In genomic region chr11:8693555-8693954, GRCh38 we compare ENCODE assay signal across 18 cellular contexts. TPM values are rescaled to one million over a fixed set of nuclear protein-coding genes. Genes with fewer than 3 reads are reported as not detected.
DNase-seq lines count a peak whose midpoint lies in the region; ATAC-seq and TF ChIP-seq lines count a peak whose summit lies in the region.
"Had no signal": no experiment of that assay in that cellular context is flagged by ENCODE, and none has a peak within 500 bp of the region (broad histone marks: within the 10 kb centered on the region; RNA-seq: fewer than 3 reads in every experiment).

No MANE protein-coding gene starts in this region.

- peaks cover 29% of the 10 kb centered on the region for H3K4me1 Mint-ChIP-seq in activated T-cell treated with anti-CD3 and anti-CD28 coated beads, Interleukin-2, amount 50 U/mL, for 72 hours (ENCODE audit: low read depth)
- peaks cover 15% of the 10 kb centered on the region for H3K4me1 Mint-ChIP-seq in activated T-cell treated with anti-CD3 and anti-CD28 coated beads, Interleukin-2, amount 50 U/mL, for 4 hours (ENCODE audit: low read depth)
- peaks cover 44% of the 10 kb centered on the region for H3K4me1 Mint-ChIP-seq in WTC11

- no peak overlapping the region for H2AFZ ChIP-seq in Karpas-422 (ENCODE audit: low read length)

- H4K20me1 ChIP-seq in Karpas-422 (ENCODE audit: insufficient read depth, low read depth, low read length) = no peaks in the 10 kb centered on the region

- no peak overlapping the region for H3K4me3 Mint-ChIP-seq in activated T-cell treated with anti-CD3 and anti-CD28 coated beads, Interleukin-2, amount 50 U/mL, for 72 hours
- H3K4me3 Mint-ChIP-seq in activated T-cell treated with anti-CD3 and anti-CD28 coated beads, Interleukin-2, amount 50 U/mL, for 4 hours = no peak overlapping the region
- no peak overlapping the region for H3K4me3 Mint-ChIP-seq in WTC11
- H3K4me3 Mint-ChIP-seq: central memory CD8-positive, alpha-beta T cell had no signal

- no peaks in the 10 kb centered on the region for H3K9me2 ChIP-seq in Karpas-422 (replicated peaks; ENCODE audit: insufficient read depth, low read length)

- CTCF ChIA-PET in WTC11 (lab: Charles Lee) = interaction anchor here (0.5 kb wide), 1 partner anchor 222 kb away, joined by 3 read pairs; no protein-coding TSS in a partner anchor

- no peak for ATAC-seq in activated T-cell treated with anti-CD3 and anti-CD28 coated beads, Interleukin-2, amount 50 U/mL, for 72 hours (replicated peaks in 1 of 2)
- ATAC-seq in activated T-cell treated with anti-CD3 and anti-CD28 coated beads, Interleukin-2, amount 50 U/mL, for 4 hours = no peak
- ATAC-seq in WTC11 = no peak
- ATAC-seq: pancreas had no signal

- POLR2A ChIA-PET in WTC11 (lab: Charles Lee) = interaction anchor here (1.0 kb wide), 1 partner anchor 139 kb away, joined by 4 read pairs; no protein-coding TSS in a partner anchor

- no peaks in the 10 kb centered on the region for H3K9me3 Mint-ChIP-seq in activated T-cell treated with anti-CD3 and anti-CD28 coated beads, Interleukin-2, amount 50 U/mL, for 72 hours
- H3K9me3 Mint-ChIP-seq in activated T-cell treated with anti-CD3 and anti-CD28 coated beads, Interleukin-2, amount 50 U/mL, for 4 hours = no peaks in the 10 kb centered on the region
- H3K9me3 Mint-ChIP-seq in WTC11 = peaks cover 8% of the 10 kb centered on the region; the same call in 1 of the 2 replicates
- H3K9me3 Mint-ChIP-seq: CD14-positive monocyte; central memory CD8-positive, alpha-beta T cell had no signal

- H3K4me2 ChIP-seq in Karpas-422 (ENCODE audit: low read depth, low read length, poor library complexity, severe bottlenecking) = no peak overlapping the region

- peak overlapping the region; percentile 27 for H3K27ac Mint-ChIP-seq in activated T-cell treated with anti-CD3 and anti-CD28 coated beads, Interleukin-2, amount 50 U/mL, for 72 hours
- 0 out of 2 replicates have a peak overlapping the region, but pooled peaks have one; percentile 16 for H3K27ac Mint-ChIP-seq in WTC11

- no peak overlapping the region for H3K9ac ChIP-seq in stomach smooth muscle (ENCODE audit: low read length in 2 of 2)
- no peak overlapping the region for H3K9ac ChIP-seq in Karpas-422 (ENCODE audit: low read length)

- H3K4me1 ChIP-seq in stomach smooth muscle (ENCODE audit: control insufficient read depth, insufficient read depth, low read length) (peaks cover 3% of the 10 kb centered on the region), Karpas-422 (ENCODE audit: low read length) (peaks cover 11% of the 10 kb centered on the region)

- H3K9me3 ChIP-seq in stomach smooth muscle (ENCODE audit: control insufficient read depth in 2 of 2, low read length in 2 of 2) (no peaks in the 10 kb centered on the region), Karpas-422 (ENCODE audit: low read length) (no peaks in the 10 kb centered on the region)
- H3K9me3 ChIP-seq: HAP-1, pancreas had no signal

- no peaks in the 10 kb centered on the region for H3K27me3 ChIP-seq in stomach smooth muscle (ENCODE audit: control insufficient read depth in 1 of 2, insufficient read depth in 2 of 2, low read length in 2 of 2)
- H3K27me3 ChIP-seq in Karpas-422 (ENCODE audit: low read length) = no peaks in the 10 kb centered on the region
- H3K27me3 ChIP-seq: pancreas had no signal

- DNase-seq in activated T-cell treated with anti-CD3 and anti-CD28 coated beads, Interleukin-2, amount 50 U/mL, for 72 hours = no peak
- no peak for DNase-seq in activated T-cell treated with anti-CD3 and anti-CD28 coated beads, Interleukin-2, amount 50 U/mL, for 4 hours
- DNase-seq in WTC11 (ENCODE audit: low spot score) (no peak), fibroblast of villous mesenchyme (ENCODE audit: low read depth) (peak; percentile 40), NCI-H2107 treated with DMSO at 0.1 percent for 48 hours (lab: John Stamatoyannopoulos, UW; ENCODE audit: unreplicated experiment) (no peak), Karpas-422 (no peak), NCI-H187 treated with DMSO at 0.1 percent for 48 hours (lab: John Stamatoyannopoulos, UW) (no peak)
- DNase-seq: activated CD4-positive, alpha-beta T cell treated with anti-CD3 and anti-CD28 coated beads for 1 hour; DMS 273 treated with DMSO at 0.1 percent for 48 hours; NCI-H2227 treated with DMSO at 0.1 percent for 48 hours; NCI-H774; pancreas; stimulated activated CD4-positive, alpha-beta T cell treated with anti-CD3 and anti-CD28 coated beads, Interleukin-2, amount 100 ng/mL, for 24 hours had no signal

- H3K27me3 Mint-ChIP-seq in activated T-cell treated with anti-CD3 and anti-CD28 coated beads, Interleukin-2, amount 50 U/mL, for 72 hours (ENCODE audit: low read depth) = no peaks in the 10 kb centered on the region
- no peaks in the 10 kb centered on the region for H3K27me3 Mint-ChIP-seq in activated T-cell treated with anti-CD3 and anti-CD28 coated beads, Interleukin-2, amount 50 U/mL, for 4 hours (ENCODE audit: low read depth)
- H3K27me3 Mint-ChIP-seq in WTC11 (ENCODE audit: low read depth) = no peaks in the 10 kb centered on the region
- H3K27me3 Mint-ChIP-seq: central memory CD8-positive, alpha-beta T cell had no signal

- H3K79me2 ChIP-seq in Karpas-422 (ENCODE audit: low read length) = peaks cover 22% of the 10 kb centered on the region

- H3K36me3 ChIP-seq in stomach smooth muscle (ENCODE audit: control insufficient read depth in 2 of 2, insufficient read depth in 2 of 2, low read length in 2 of 2) = peaks cover 56 to 60% of the 10 kb centered on the region in 2 donors
- H3K36me3 ChIP-seq in Karpas-422 (ENCODE audit: insufficient read depth, low read length) = peaks cover 31% of the 10 kb centered on the region; the same call in 1 of the 2 replicates

- peak overlapping the region; percentile 31 for H3K27ac ChIP-seq in stomach smooth muscle (ENCODE audit: low read length)
- H3K27ac ChIP-seq in Karpas-422 (ENCODE audit: low read length) = no peak overlapping the region
- H3K27ac ChIP-seq: pancreas had no signal

- H3K4me3 ChIP-seq in fibroblast of villous mesenchyme (ENCODE audit: low read depth, low read length) = no peak overlapping the region
- H3K4me3 ChIP-seq in stomach smooth muscle (ENCODE audit: low read length in 2 of 2) = no peak overlapping the region
- no peak overlapping the region for H3K4me3 ChIP-seq in Karpas-422 (ENCODE audit: low read length)
- H3K4me3 ChIP-seq: HAP-1, lung, pancreas had no signal

- peaks cover 0 to 6% of the 10 kb centered on the region in 2 donors for H3K36me3 Mint-ChIP-seq in activated T-cell treated with anti-CD3 and anti-CD28 coated beads, Interleukin-2, amount 50 U/mL, for 72 hours (ENCODE audit: insufficient read depth in 2 of 2)
- peaks cover 10% of the 10 kb centered on the region for H3K36me3 Mint-ChIP-seq in activated T-cell treated with anti-CD3 and anti-CD28 coated beads, Interleukin-2, amount 50 U/mL, for 4 hours (ENCODE audit: insufficient read depth)
- H3K36me3 Mint-ChIP-seq in WTC11 = peaks cover 61% of the 10 kb centered on the region

- no peak for TF ChIP-seq CTCF in WTC11 (IDR thresholded peaks at IDR 0.05)
- no peak for TF ChIP-seq CTCF in fibroblast of villous mesenchyme (IDR thresholded peaks at IDR 0.05; ENCODE audit: insufficient read depth, low read depth, low read length)

TF ChIP-seq in WTC11, 78 proteins besides CTCF, POLR2A, EP300 and RAD21 (continues in another document):
- no peak for TF ChIP-seq CBFB (CRISPR knock-in tag; IDR thresholded peaks at IDR 0.05; ENCODE audit: low read depth)
- no peak for TF ChIP-seq CREB1 (CRISPR knock-in tag; IDR thresholded peaks at IDR 0.05)
- TF ChIP-seq NFE2L1 (CRISPR knock-in tag; IDR thresholded peaks at IDR 0.05) = no peak
- TF ChIP-seq JAZF1 (CRISPR knock-in tag; IDR thresholded peaks at IDR 0.05) = no peak
- no peak for TF ChIP-seq MYBL2 (CRISPR knock-in tag; IDR thresholded peaks at IDR 0.05)
- TF ChIP-seq GRHL2 (CRISPR knock-in tag; IDR thresholded peaks at IDR 0.05; ENCODE audit: insufficient replicate concordance, severe bottlenecking) = no peak
- no peak for TF ChIP-seq ZNF232 (CRISPR knock-in tag; IDR thresholded peaks at IDR 0.05)
- no peak for TF ChIP-seq IRF1 (CRISPR knock-in tag; IDR thresholded peaks at IDR 0.05)
- no peak for TF ChIP-seq FOXP1 (CRISPR knock-in tag; IDR thresholded peaks at IDR 0.05; ENCODE audit: borderline replicate concordance)
- no peak for TF ChIP-seq NR1H2 (CRISPR knock-in tag; IDR thresholded peaks at IDR 0.05)
- no peak for TF ChIP-seq PRRX2 (CRISPR knock-in tag; IDR thresholded peaks at IDR 0.05)
- TF ChIP-seq JUN (CRISPR knock-in tag; IDR thresholded peaks at IDR 0.05) = no peak

RNA-seq across cellular contexts. Expression of gene RPL27A, which starts 11.0 kb away (rescaled TPM):
- total RNA-seq in activated T-cell treated with anti-CD3 and anti-CD28 coated beads, Interleukin-2, amount 50 U/mL, for 72 hours = 1,000 to 10,000 TPM; 1,081 to 1,146 TPM
- 1,000 to 10,000 TPM; 1,340 to 1,866 (median 1,663) TPM for total RNA-seq in activated T-cell treated with anti-CD3 and anti-CD28 coated beads, Interleukin-2, amount 50 U/mL, for 4 hours
- 1,103 to 1,198 TPM (median 1,179 TPM) in 3 replicates for total RNA-seq in WTC11 (2021)
- 673 and 687 TPM in 2 replicates for total RNA-seq in fibroblast of villous mesenchyme
- total RNA-seq in Karpas-422 (2014; rRNA removed; shearing (Covaris generic); ENCODE audit: low replicate concordance) = 2,423 and 3,362 TPM in 2 replicates

RNA-seq across cellular contexts. Expression of gene TRIM66, which starts 11.1 kb away (rescaled TPM):
- total RNA-seq in activated T-cell treated with anti-CD3 and anti-CD28 coated beads, Interleukin-2, amount 50 U/mL, for 72 hours = 10 to 100 TPM; 26.4 to 30.2 TPM
- total RNA-seq in activated T-cell treated with anti-CD3 and anti-CD28 coated beads, Interleukin-2, amount 50 U/mL, for 4 hours = 1 to 10 TPM; 4.0 to 8.3 (median 6.7) TPM
- total RNA-seq in WTC11 (2021) = 5.6 to 8.0 TPM (median 7.8 TPM) in 3 replicates
- 4.3 and 6.4 TPM in 2 replicates for total RNA-seq in fibroblast of villous mesenchyme
- total RNA-seq in Karpas-422 (2014; rRNA removed; shearing (Covaris generic); ENCODE audit: low replicate concordance) = 13.3 and 15.3 TPM in 2 replicates
